9 cellular contexts compared by ENCODE assay signal in the genomic region with DNA sequence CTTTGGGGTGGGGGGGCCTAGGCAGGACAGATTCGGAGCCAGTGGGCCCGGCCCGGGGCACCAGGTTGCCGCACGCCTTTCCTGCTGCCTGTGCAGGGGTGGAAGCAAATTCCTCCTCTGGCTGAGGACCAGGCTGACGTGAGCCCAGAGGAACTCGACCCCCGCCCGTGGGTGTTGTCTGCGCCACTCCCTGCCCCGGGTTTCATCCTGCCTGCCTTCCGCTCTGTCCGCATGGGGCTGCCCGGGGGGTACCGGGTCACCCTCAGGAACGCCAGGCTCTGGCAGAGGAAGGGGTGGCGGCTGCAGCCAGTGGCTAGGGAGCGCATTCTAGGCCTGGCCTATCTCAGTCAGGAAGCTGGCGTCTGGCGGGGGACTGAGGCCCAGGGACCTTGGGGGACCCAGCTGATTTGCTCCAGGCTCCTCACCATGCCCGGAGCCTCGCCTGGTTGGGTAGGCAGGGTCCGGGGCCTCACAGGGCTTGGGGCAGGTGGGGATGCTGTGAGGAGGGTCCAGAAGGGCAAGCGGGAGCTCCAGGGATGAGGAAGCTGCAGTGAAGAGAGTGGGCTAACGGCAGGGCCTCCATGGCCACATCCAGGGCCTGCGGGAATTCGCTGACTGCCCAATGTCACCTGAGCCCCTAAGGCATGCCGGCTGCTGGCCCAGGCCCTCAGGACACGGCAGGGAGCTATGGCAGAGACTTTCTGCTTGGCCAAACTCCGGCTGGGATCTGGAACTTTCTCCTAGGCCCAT. TPM values are rescaled to one million over a fixed set of nuclear protein-coding genes. Genes with fewer than 3 reads are reported as not detected.
DNase-seq lines count a peak whose midpoint lies in the region; ATAC-seq and TF ChIP-seq lines count a peak whose summit lies in the region.
"Had no signal": no experiment of that assay in that cellular context is flagged by ENCODE, and none has a peak within 500 bp of the region (broad histone marks: within the 10 kb centered on the region; RNA-seq: fewer than 3 reads in every experiment).

No MANE protein-coding gene starts in this region.

- H3K27ac ChIP-seq in foreskin keratinocyte = peak overlapping the region; percentile 83

- no peaks in the 10 kb centered on the region for H3K9me3 Mint-ChIP-seq in activated naive CD8-positive, alpha-beta T cell (ENCODE audit: low read depth)
- no peaks in the 10 kb centered on the region for H3K9me3 Mint-ChIP-seq in osteocyte (ENCODE audit: unreplicated experiment)

- peaks cover 44% of the 10 kb centered on the region for H3K4me1 Mint-ChIP-seq in activated naive CD8-positive, alpha-beta T cell (ENCODE audit: low read depth)
- H3K4me1 Mint-ChIP-seq in osteocyte (ENCODE audit: unreplicated experiment) = peaks cover 20% of the 10 kb centered on the region

- H3K27me3 ChIP-seq in foreskin keratinocyte = peaks cover 1% of the 10 kb centered on the region

- DNase-seq in CD1c-positive myeloid dendritic cell (ENCODE audit: extremely low spot score) = peak; percentile 56
- peak; percentile 53 to 82 for DNase-seq in foreskin keratinocyte
- no peak for DNase-seq in osteocyte (ENCODE audit: extremely low spot score, unreplicated experiment)
- no peak for DNase-seq in HuH-7 (ENCODE audit: low spot score)
- DNase-seq in OCI-M1 (lab: John Stamatoyannopoulos, UW) = no peak
- DNase-seq in T-helper 2 cell = no peak
- DNase-seq: RPMI8226 had no signal

- no peaks in the 10 kb centered on the region for H3K27me3 Mint-ChIP-seq in activated naive CD8-positive, alpha-beta T cell
- H3K27me3 Mint-ChIP-seq in osteocyte (ENCODE audit: unreplicated experiment) = no peaks in the 10 kb centered on the region

- TF ChIP-seq CTCF in foreskin keratinocyte (conservative IDR thresholded peaks at IDR 0.05) (no peak), osteocyte (IDR thresholded peaks at IDR 0.05) (no peak)

- no peak overlapping the region for H3K4me3 Mint-ChIP-seq in activated naive CD8-positive, alpha-beta T cell
- no peak overlapping the region for H3K4me3 Mint-ChIP-seq in osteocyte (ENCODE audit: unreplicated experiment)

- peak overlapping the region; percentile 90 for H3K27ac Mint-ChIP-seq in activated naive CD8-positive, alpha-beta T cell
- H3K27ac Mint-ChIP-seq in osteocyte (ENCODE audit: unreplicated experiment) = peak overlapping the region; percentile 97

- peaks cover 25% of the 10 kb centered on the region for H3K4me1 ChIP-seq in foreskin keratinocyte

- H3K36me3 Mint-ChIP-seq in activated naive CD8-positive, alpha-beta T cell = no peaks in the 10 kb centered on the region
- H3K36me3 Mint-ChIP-seq in osteocyte (ENCODE audit: unreplicated experiment) = no peaks in the 10 kb centered on the region

- ATAC-seq in foreskin keratinocyte = no peak
- ATAC-seq in HG03280 (IDR thresholded peaks at IDR 0.05; ENCODE audit: unreplicated experiment) = no peak

RNA-seq across cellular contexts. Expression of gene IBA57, which starts 2.4 kb away (rescaled TPM):
- total RNA-seq in foreskin keratinocyte (5.1 and 7.4 TPM in 2 replicates), osteocyte (8.1 TPM in 2 replicates)
- polyA plus RNA-seq in foreskin keratinocyte = 4.8 and 6.5 TPM in 2 replicates

RNA-seq across cellular contexts. Expression of gene GJC2, which starts 13.4 kb away (rescaled TPM):
- total RNA-seq in foreskin keratinocyte = 0.82 and 1.1 TPM in 2 replicates
- 0.82 and 1.0 TPM in 2 replicates for polyA plus RNA-seq in foreskin keratinocyte
- total RNA-seq in osteocyte = 1.6 TPM in 2 replicates

RNA-seq across cellular contexts. Expression of gene GUK1, which starts 23.1 kb away (rescaled TPM):
- total RNA-seq in foreskin keratinocyte (424 and 441 TPM in 2 replicates), osteocyte (150 and 166 TPM in 2 replicates)
- 603 and 671 TPM in 2 replicates for polyA plus RNA-seq in foreskin keratinocyte

RNA-seq across cellular contexts. Expression of gene OBSCN, which starts 44.7 kb away (rescaled TPM):
- 6.4 and 6.6 TPM in 2 replicates for total RNA-seq in foreskin keratinocyte
- polyA plus RNA-seq in foreskin keratinocyte = 3.6 TPM in 2 replicates
- total RNA-seq in osteocyte = 15.2 and 16.1 TPM in 2 replicates

RNA-seq across cellular contexts. Expression of gene MRPL55, which starts 54.1 kb away (rescaled TPM):
- 73.6 and 77.5 TPM in 2 replicates for total RNA-seq in foreskin keratinocyte
- polyA plus RNA-seq in foreskin keratinocyte = 105 and 111 TPM in 2 replicates
- 46.1 and 47.4 TPM in 2 replicates for total RNA-seq in osteocyte

Comparison
In these comparisons a context has a peak if more than half of its experiments do, and no peak if none do; other contexts are left out.
1. DNase-seq: peak in CD1c-positive myeloid dendritic cell (single experiment) and foreskin keratinocyte (2 of 2); none in osteocyte (single experiment), HuH-7 (single experiment), OCI-M1 (single experiment) and T-helper 2 cell (0 of 5).